ENCODE assay signal across 8 cellular contexts in genomic region chr12:53299454-53300180, GRCh38. TPM values are rescaled to one million over a fixed set of nuclear protein-coding genes. Genes with fewer than 3 reads are reported as not detected.
DNase-seq lines count a peak whose midpoint lies in the region; ATAC-seq and TF ChIP-seq lines count a peak whose summit lies in the region.

Gene MYG1, plus strand, starts transcription at chr12:53299695. Its CDS starts 43 bp downstream, at chr12:53299738.

- peak within 1 kb of the TSS; percentile 88 for H3K4me2 ChIP-seq in HCT116 (ENCODE audit: low read length)
- peak within 1 kb of the TSS; percentile 98 for H3K4me2 ChIP-seq in osteoblast (ENCODE audit: insufficient read depth, low read length)

- peak; percentile 80 for ATAC-seq in HCT116
- peak; percentile 84 for ATAC-seq in SK-N-SH treated with all-trans-retinoic acid at 6 μM for 48 hours
- ATAC-seq in activated naive CD4-positive, alpha-beta T cell treated with anti-CD3 and anti-CD28 coated beads, Interleukin-2, amount 50 U/mL, for 72 hours: peak; percentile 82 to 83

- 0 to 3% methylated on average over 11 to 50 of the region's 51 CpGs for WGBS in testis, 2 donors

- no peaks in the 10 kb centered on the region for H3K27me3 ChIP-seq in HCT116 (ENCODE audit: insufficient read depth, low read length)
- H3K27me3 ChIP-seq in osteoblast (ENCODE audit: insufficient read depth, low read length): no peaks in the 10 kb centered on the region
- no peaks in the 10 kb centered on the region for H3K27me3 ChIP-seq in testis

- H3K4me1 ChIP-seq in HCT116 (ENCODE audit: control insufficient read depth in 1 of 2, insufficient read depth in 2 of 2, low read length in 2 of 2) (peaks cover 27 to 50% of the 10 kb centered on the region in 2 experiments), osteoblast (ENCODE audit: insufficient read depth, low read length) (peaks cover 49% of the 10 kb centered on the region), testis (peaks cover 22% of the 10 kb centered on the region)

- TF ChIP-seq POLR2A in HCT116 (IDR thresholded peaks at IDR 0.05; ENCODE audit: borderline replicate concordance, extremely low read depth, insufficient read depth, insufficient read length): peak; percentile 57
- no peak for TF ChIP-seq POLR2A in testis (IDR thresholded peaks at IDR 0.05)

- H3K27ac Mint-ChIP-seq in activated naive CD4-positive, alpha-beta T cell treated with anti-CD3 and anti-CD28 coated beads, Interleukin-2, amount 50 U/mL, for 72 hours: peak within 1 kb of the TSS; percentile 92 to 98
- H3K27ac Mint-ChIP-seq in glutamatergic neuron (ENCODE audit: unreplicated experiment): peak within 1 kb of the TSS; percentile 86

- TF ChIP-seq CTCF in HCT116 (IDR thresholded peaks at IDR 0.05 in 2 of 3, conservative IDR thresholded peaks at IDR 0.05 in 1 of 3; ENCODE audit: borderline replicate concordance in 1 of 3, insufficient read depth in 1 of 3, low read depth in 2 of 3, low read length in 2 of 3) (peak in 1 of 3 experiments; percentile 27; a peak in 3 of 6 replicates), glutamatergic neuron (IDR thresholded peaks at IDR 0.05; ENCODE audit: partially characterized antibody, unreplicated experiment) (no peak), osteoblast (IDR thresholded peaks at IDR 0.05; ENCODE audit: extremely low read depth, low read depth, low read length) (no peak), testis (IDR thresholded peaks at IDR 0.05) (no peak)

- H3K4me3 ChIP-seq in HCT116 (replicated peaks in 1 of 2; ENCODE audit: low read depth in 1 of 2, low read length in 2 of 2): peak within 1 kb of the TSS; percentile 82 to 95
- peak within 1 kb of the TSS; percentile 82 for H3K4me3 ChIP-seq in osteoblast (ENCODE audit: insufficient read depth, low read length)
- H3K4me3 ChIP-seq in testis: peak within 1 kb of the TSS; percentile 72 to 87

- peaks cover 15% of the 10 kb centered on the region for H3K4me1 Mint-ChIP-seq in glutamatergic neuron (ENCODE audit: low read depth, unreplicated experiment)

- CTCF ChIA-PET in HCT116 (lab: Charles Lee): interaction anchor here (0.6 to 2.3 kb wide), 6 partner anchors 22 to 201 kb away, joined by 3 to 11 read pairs (median 5); partner anchors contain the start of genes AAAS, CSAD, TARBP2 and ZNF740

- H3K79me2 ChIP-seq in HCT116 (ENCODE audit: insufficient read depth, low read length): peaks cover 74% of the 10 kb centered on the region
- H3K79me2 ChIP-seq in osteoblast (ENCODE audit: insufficient read depth, low read length): peaks cover 65% of the 10 kb centered on the region

- H3K4me3 Mint-ChIP-seq in glutamatergic neuron (ENCODE audit: unreplicated experiment): peak within 1 kb of the TSS; percentile 96

- H3K36me3 Mint-ChIP-seq in activated naive CD4-positive, alpha-beta T cell treated with anti-CD3 and anti-CD28 coated beads, Interleukin-2, amount 50 U/mL, for 72 hours: peaks cover 43 to 58% of the 10 kb centered on the region in 2 donors
- H3K36me3 Mint-ChIP-seq in glutamatergic neuron (ENCODE audit: unreplicated experiment): no peaks in the 10 kb centered on the region

- BruUV-seq in HCT116 (replicated peaks; lab: Mats Ljungman, UMichigan): no TSS peak

- DNase-seq in GM04503 (ENCODE audit: low read depth) (peak; percentile 48), HCT116 (ENCODE audit: low read depth, low spot score) (peak; percentile 80), NCI-H1048 (lab: John Stamatoyannopoulos, UW) (peak; percentile 79), glutamatergic neuron (peak; percentile 87), osteoblast (ENCODE audit: insufficient read length, low spot score, missing footprints) (peak; percentile 96), testis (peak; percentile 95)
- DNase-seq in activated naive CD4-positive, alpha-beta T cell treated with anti-CD3 and anti-CD28 coated beads, Interleukin-2, amount 50 U/mL, for 72 hours (ENCODE audit: low spot score in 2 of 2): peak; percentile 82 to 89

- H3K9ac ChIP-seq in HCT116 (ENCODE audit: low read length): peak within 1 kb of the TSS; percentile 93

- POLR2A ChIA-PET in HCT116 (lab: Charles Lee): interaction anchor here (1.4 kb wide), 1 partner anchor 22 kb away, joined by 6 read pairs; the partner anchor contains the start of gene AAAS

- intact Hi-C loops in HCT116 (cut with micrococcal nuclease) (no loop called here), testis (cut with DNase I; ENCODE audit: low total_unique reads) (no loop called here)

- H3K27ac ChIP-seq in HCT116 (ENCODE audit: low read depth, low read length) (peak within 1 kb of the TSS; percentile 90), osteoblast (ENCODE audit: low read depth, low read length) (peak within 1 kb of the TSS; percentile 97), testis (peak within 1 kb of the TSS; percentile 21 to 50)

- H3K36me3 ChIP-seq in HCT116 (ENCODE audit: control insufficient read depth in 1 of 2, insufficient read depth in 2 of 2, low read length in 2 of 2) (peaks cover 17 to 33% of the 10 kb centered on the region in 2 experiments), osteoblast (ENCODE audit: insufficient read depth, low read length) (peaks cover 37% of the 10 kb centered on the region), testis (ENCODE audit: low read depth, missing control alignments) (no peaks in the 10 kb centered on the region)

- no peak; the same call in 1 of the 2 replicates for TF ChIP-seq RAD21 in HCT116 (IDR thresholded peaks at IDR 0.05; ENCODE audit: low read depth)

- no peaks in the 10 kb centered on the region for H3K9me3 ChIP-seq in HCT116 (ENCODE audit: control insufficient read depth in 1 of 2, insufficient read depth in 1 of 2, low read depth in 1 of 2, low read length in 2 of 2)
- H3K9me3 ChIP-seq in osteoblast (ENCODE audit: low read depth, low read length): no peaks in the 10 kb centered on the region
- H3K9me3 ChIP-seq in testis: no peaks in the 10 kb centered on the region

- peaks cover 6% of the 10 kb centered on the region for H3K27me3 Mint-ChIP-seq in glutamatergic neuron (ENCODE audit: unreplicated experiment)

- RAD21 ChIA-PET in HCT116 (lab: Charles Lee; ENCODE audit: low non-redundant PET in 1 of 2, low total read pairs in 2 of 2, uncharacterized antibody in 2 of 2, unreplicated experiment in 2 of 2): interaction anchor here in 1 of 2 experiments (1.0 kb wide), 1 partner anchor 86 kb away, joined by 4 read pairs; no protein-coding TSS in a partner anchor

- no peaks in the 10 kb centered on the region for H4K20me1 ChIP-seq in HCT116 (ENCODE audit: insufficient read depth)
- H4K20me1 ChIP-seq in osteoblast (ENCODE audit: insufficient read depth, low read length): no peaks in the 10 kb centered on the region

- H3K9me3 Mint-ChIP-seq in activated naive CD4-positive, alpha-beta T cell treated with anti-CD3 and anti-CD28 coated beads, Interleukin-2, amount 50 U/mL, for 72 hours: no peaks in the 10 kb centered on the region
- peaks cover 4% of the 10 kb centered on the region for H3K9me3 Mint-ChIP-seq in glutamatergic neuron (ENCODE audit: unreplicated experiment)

- H2AFZ ChIP-seq in HCT116 (ENCODE audit: low read depth, low read length, poor library complexity, severe bottlenecking): no peak within 1 kb of the TSS
- H2AFZ ChIP-seq in osteoblast (ENCODE audit: low read length): peak within 1 kb of the TSS; percentile 66

- H3K9me2 ChIP-seq in HCT116 (ENCODE audit: insufficient read depth): no peaks in the 10 kb centered on the region

TF ChIP-seq in HCT116, 20 proteins besides CTCF, POLR2A, EP300 and RAD21 (continues in another document):
- TF ChIP-seq POLR2AphosphoS5 (IDR thresholded peaks at IDR 0.05; ENCODE audit: low read depth, low read length) (peak; percentile 82), SIN3A (IDR thresholded peaks at IDR 0.05; ENCODE audit: low read depth) (peak; percentile 67; the same call in 1 of the 2 replicates), ZBTB33 (IDR thresholded peaks at IDR 0.05; ENCODE audit: extremely low read depth, insufficient replicate concordance, low read length) (no peak)

TF ChIP-seq in SK-N-SH treated with all-trans-retinoic acid at 6 μM for 48 hours, 23 proteins besides CTCF, POLR2A, EP300 and RAD21 (continues in another document):
- TF ChIP-seq CREB5 (CRISPR knock-in tag; IDR thresholded peaks at IDR 0.05; ENCODE audit: low read depth): 0 out of 2 replicates have a peak, but pooled peaks have one; percentile 6
- no peak for TF ChIP-seq TOX (CRISPR knock-in tag; IDR thresholded peaks at IDR 0.05; ENCODE audit: borderline replicate concordance)
- 0 out of 2 replicates have a peak, but pooled peaks have one; percentile 45 for TF ChIP-seq CSDC2 (CRISPR knock-in tag; IDR thresholded peaks at IDR 0.05)
- 0 out of 2 replicates have a peak, but pooled peaks have one; percentile 66 for TF ChIP-seq GLIS3 (CRISPR knock-in tag; IDR thresholded peaks at IDR 0.05)
- no peak for TF ChIP-seq ZNF70 (CRISPR knock-in tag; IDR thresholded peaks at IDR 0.05)
- TF ChIP-seq ARNTL (CRISPR knock-in tag; IDR thresholded peaks at IDR 0.05; ENCODE audit: borderline replicate concordance, low read depth): no peak
- no peak for TF ChIP-seq CSRNP3 (CRISPR knock-in tag; IDR thresholded peaks at IDR 0.05)

RNA-seq across cellular contexts. Expression of gene MYG1, which starts in this region (rescaled TPM):
- total RNA-seq in HCT116 (2021; ENCODE audit: unreplicated experiment): 104 TPM
- polyA plus RNA-seq in HCT116 (2012): 101 and 106 TPM in 2 replicates
- total RNA-seq in activated naive CD4-positive, alpha-beta T cell treated with anti-CD3 and anti-CD28 coated beads, Interleukin-2, amount 50 U/mL, for 72 hours: 10 to 100 TPM; 63.8 to 91.5 TPM
- 66.1 TPM for total RNA-seq in glutamatergic neuron (ENCODE audit: unreplicated experiment)
- 32.9 and 34.2 TPM in 2 replicates for total RNA-seq in osteoblast
- total RNA-seq in testis: 100 to 1,000 TPM; 106 to 117 TPM
- 287 TPM for polyA plus RNA-seq in testis (ENCODE audit: insufficient read depth, low read depth, low replicate concordance)

Comparison
In these comparisons a context has a peak if more than half of its experiments do, and no peak if none do; other contexts are left out.
1. Peak in every context shown above with its lines: DNase-seq, ATAC-seq, H3K4me3 ChIP-seq and H3K27ac ChIP-seq.
2. H3K27ac ChIP-seq: peak in every context shown above with its lines; median percentile 97 in osteoblast; 90 in HCT116; 36 in testis.